In genomic region chr20:17959257-17959627, GRCh38 we compare ENCODE assay signal across 9 cellular contexts. TPM values are rescaled to one million over a fixed set of nuclear protein-coding genes. Genes with fewer than 3 reads are reported as not detected.
DNase-seq lines count a peak whose midpoint lies in the region; ATAC-seq and TF ChIP-seq lines count a peak whose summit lies in the region.
"Had no signal": no experiment of that assay in that cellular context is flagged by ENCODE, and none has a peak within 500 bp of the region (broad histone marks: within the 10 kb centered on the region; RNA-seq: fewer than 3 reads in every experiment).

No MANE protein-coding gene starts in this region.

- no peak for TF ChIP-seq POLR2A in adrenal gland (IDR thresholded peaks at IDR 0.05)

- no peak for DNase-seq in CD4-positive, alpha-beta memory T cell
- DNase-seq in adrenal gland (no peak), HK-2 (ENCODE audit: unreplicated experiment) (no peak), GM19238 (ENCODE audit: insufficient read length, low spot score) (no peak), germinal center (ENCODE audit: low spot score) (no peak)
- DNase-seq in natural killer cell treated with Interleukin-12 subunit alpha and Interleukin-12 subunit beta and Interleukin-15 and Interleukin-18, amount 100 ng/mL, for 72 hours (ENCODE audit: low spot score), result no peak
- DNase-seq: amygdala had no signal

- H3K4me1 ChIP-seq in CD4-positive, alpha-beta memory T cell (ENCODE audit: insufficient read depth, low read length), result peaks cover 90% of the 10 kb centered on the region
- H3K4me1 ChIP-seq in HEK293 (ENCODE audit: control insufficient read depth, insufficient read depth, low read length) (peaks cover 20% of the 10 kb centered on the region), adrenal gland (replicated peaks in 1 of 2) (peaks cover 46 to 68% of the 10 kb centered on the region in 2 donors)

- H3K4me1 Mint-ChIP-seq in CD4-positive, alpha-beta memory T cell, result peaks cover 60 to 89% (median 73%) of the 10 kb centered on the region in 4 donors
- peaks cover 65 to 71% of the 10 kb centered on the region in 2 donors for H3K4me1 Mint-ChIP-seq in natural killer cell treated with Interleukin-12 subunit alpha and Interleukin-12 subunit beta and Interleukin-15 and Interleukin-18, amount 100 ng/mL, for 72 hours (ENCODE audit: low read depth in 2 of 2)

- intact Hi-C loops in CD4-positive, alpha-beta memory T cell (cut with micrococcal nuclease), result loop anchor here (1.0 to 5.0 kb wide), 2 partner anchors 8 to 38 kb away; no protein-coding TSS in a partner anchor
- intact Hi-C loops in adrenal gland (cut with DNase I), result no loop called here

- TF ChIP-seq CTCF in HEK293 (tag by site-specific recombination; IDR thresholded peaks at IDR 0.05) (no peak), adrenal gland (IDR thresholded peaks at IDR 0.05) (no peak)

- H3K27me3 Mint-ChIP-seq in CD4-positive, alpha-beta memory T cell, result no peaks in the 10 kb centered on the region
- no peaks in the 10 kb centered on the region for H3K27me3 Mint-ChIP-seq in natural killer cell treated with Interleukin-12 subunit alpha and Interleukin-12 subunit beta and Interleukin-15 and Interleukin-18, amount 100 ng/mL, for 72 hours

- H3K4me3 Mint-ChIP-seq in CD4-positive, alpha-beta memory T cell, result peak overlapping the region in 7 of 8 donors; percentile 47 to 76 (median 67)
- peak overlapping the region; percentile 79 for H3K4me3 Mint-ChIP-seq in natural killer cell treated with Interleukin-12 subunit alpha and Interleukin-12 subunit beta and Interleukin-15 and Interleukin-18, amount 100 ng/mL, for 72 hours

- CTCF ChIA-PET in CD4-positive, alpha-beta memory T cell (lab: Charles Lee; ENCODE audit: partially characterized antibody), result interaction anchor here (1.0 to 5.3 kb wide), 8 partner anchors 6 to 277 kb away, joined by 3 to 37 read pairs (median 10); partner anchors contain the start of gene RRBP1
- CTCF ChIA-PET in HEK293 (lab: Yijun Ruan, JAX), result interaction anchor here (0.5 to 1.2 kb wide), 5 partner anchors 20 to 1363 kb away, joined by 3 to 6 read pairs (median 3); no protein-coding TSS in a partner anchor

- 72 to 79% (median 76%) methylated on average over 5 of the region's 5 CpGs for WGBS in adrenal gland, 4 donors

- peaks cover 18 to 27% of the 10 kb centered on the region in 2 donors for H3K36me3 Mint-ChIP-seq in CD4-positive, alpha-beta memory T cell
- peaks cover 30% of the 10 kb centered on the region for H3K36me3 Mint-ChIP-seq in natural killer cell treated with Interleukin-12 subunit alpha and Interleukin-12 subunit beta and Interleukin-15 and Interleukin-18, amount 100 ng/mL, for 72 hours

- no peaks in the 10 kb centered on the region for H3K27me3 ChIP-seq in CD4-positive, alpha-beta memory T cell (ENCODE audit: insufficient read depth, low read length)
- no peaks in the 10 kb centered on the region for H3K27me3 ChIP-seq in adrenal gland

- H3K9me3 ChIP-seq in CD4-positive, alpha-beta memory T cell (ENCODE audit: control insufficient read depth in 1 of 2, low read length in 2 of 2), result no peaks in the 10 kb centered on the region
- H3K9me3 ChIP-seq in HEK293 (ENCODE audit: control insufficient read depth, insufficient read depth, low read depth, low read length) (no peaks in the 10 kb centered on the region), adrenal gland (replicated peaks in 1 of 3) (no peaks in the 10 kb centered on the region)

- H3K27ac Mint-ChIP-seq in CD4-positive, alpha-beta memory T cell, result peak overlapping the region; percentile 69 to 99 (median 79)
- peak overlapping the region; percentile 97 to 99 for H3K27ac Mint-ChIP-seq in natural killer cell treated with Interleukin-12 subunit alpha and Interleukin-12 subunit beta and Interleukin-15 and Interleukin-18, amount 100 ng/mL, for 72 hours

- no peak for ATAC-seq in natural killer cell treated with Interleukin-12 subunit alpha and Interleukin-12 subunit beta and Interleukin-15 and Interleukin-18, amount 100 ng/mL, for 72 hours
- ATAC-seq in esophagus mucosa, result no peak

- peak overlapping the region; percentile 33 for H3K27ac ChIP-seq in CD4-positive, alpha-beta memory T cell (ENCODE audit: low read depth, low read length)
- H3K27ac ChIP-seq in HEK293 (ENCODE audit: extremely low read depth, low read depth, low read length) (0 out of 2 replicates have a peak overlapping the region, but pooled peaks have one; percentile 34), adrenal gland (peak overlapping the region; percentile 61 to 87 (median 66))

- peaks cover 21% of the 10 kb centered on the region for H3K36me3 ChIP-seq in CD4-positive, alpha-beta memory T cell (ENCODE audit: insufficient read depth, low read length)
- H3K36me3 ChIP-seq in HEK293 (ENCODE audit: control insufficient read depth in 2 of 2, insufficient read depth in 1 of 2, low read length in 2 of 2), result peaks cover 11 to 77% of the 10 kb centered on the region in 2 experiments; a peak in 2 of 3 replicates
- H3K36me3 ChIP-seq in adrenal gland (replicated peaks in 1 of 2), result peaks cover 0 to 20% of the 10 kb centered on the region in 2 donors

- peaks cover 0 to 2% (median 0%) of the 10 kb centered on the region in 8 donors for H3K9me3 Mint-ChIP-seq in CD4-positive, alpha-beta memory T cell
- H3K9me3 Mint-ChIP-seq in natural killer cell treated with Interleukin-12 subunit alpha and Interleukin-12 subunit beta and Interleukin-15 and Interleukin-18, amount 100 ng/mL, for 72 hours, result no peaks in the 10 kb centered on the region

- peak overlapping the region in 1 of 2 donors; percentile 4 for H3K4me3 ChIP-seq in CD4-positive, alpha-beta memory T cell (ENCODE audit: low read length in 2 of 2)
- H3K4me3 ChIP-seq in HEK293 (ENCODE audit: low read depth, low read length), result no peak overlapping the region
- no peak overlapping the region for H3K4me3 ChIP-seq in adrenal gland

- POLR2A ChIA-PET in CD4-positive, alpha-beta memory T cell (lab: Charles Lee; ENCODE audit: partially characterized antibody), result interaction anchor here (0.8 to 6.8 kb wide), 4 partner anchors 9 to 329 kb away, joined by 3 to 72 read pairs (median 3); partner anchors contain the start of genes MGME1, RRBP1, SNX5 and ZNF133
- POLR2A ChIA-PET in HEK293 (lab: Yijun Ruan, JAX), result interaction anchor here (1.7 kb wide), 1 partner anchor 10 kb away, joined by 14 read pairs; the partner anchor contains the start of genes MGME1 and SNX5

TF ChIP-seq in HEK293, 187 proteins besides CTCF, POLR2A, EP300 and RAD21:
- TF ChIP-seq ZBTB21 (tag by site-specific recombination; IDR thresholded peaks at IDR 0.05) (no peak), MYNN (tag by site-specific recombination; IDR thresholded peaks at IDR 0.05; ENCODE audit: borderline replicate concordance) (no peak), ZNF529 (tag by site-specific recombination; IDR thresholded peaks at IDR 0.05; ENCODE audit: insufficient replicate concordance) (no peak), ZNF335 (tag by site-specific recombination; conservative IDR thresholded peaks at IDR 0.05) (no peak), ZNF530 (tag by site-specific recombination; IDR thresholded peaks at IDR 0.05; ENCODE audit: low read depth) (no peak), PRDM10 (tag by site-specific recombination; IDR thresholded peaks at IDR 0.05) (no peak), ZBTB48 (tag by site-specific recombination; IDR thresholded peaks at IDR 0.05) (no peak), ZNF777 (tag by site-specific recombination; IDR thresholded peaks at IDR 0.05; ENCODE audit: borderline replicate concordance) (no peak)

RNA-seq across cellular contexts. Expression of gene SNX5, which starts 9.4 kb away (rescaled TPM):
- 10 to 100 TPM; 81.5 to 81.6 TPM for total RNA-seq in CD4-positive, alpha-beta memory T cell
- 10 to 100 TPM; 96.3 to 96.5 TPM for polyA plus RNA-seq in CD4-positive, alpha-beta memory T cell
- total RNA-seq in adrenal gland, result 100 to 1,000 TPM; 103 to 201 (median 120) TPM
- polyA plus RNA-seq in adrenal gland, result 100 to 1,000 TPM; 144 to 162 (median 160) TPM
- 100 to 1,000 TPM; 114 to 255 TPM for total RNA-seq in natural killer cell treated with Interleukin-12 subunit alpha and Interleukin-12 subunit beta and Interleukin-15 and Interleukin-18, amount 100 ng/mL, for 72 hours
- total RNA-seq in esophagus mucosa, result 63.0 TPM

RNA-seq across cellular contexts. Expression of gene MGME1, which starts 9.6 kb away (rescaled TPM):
- total RNA-seq in CD4-positive, alpha-beta memory T cell, result 10 to 100 TPM; 15.4 to 16.5 TPM
- polyA plus RNA-seq in CD4-positive, alpha-beta memory T cell, result 10 to 100 TPM in 1 of 2 donors, 1 to 10 TPM in 1; 7.4 to 17.0 TPM
- total RNA-seq in adrenal gland (10 to 100 TPM; 11.0 to 30.0 (median 19.5) TPM), esophagus mucosa (12.8 TPM)
- polyA plus RNA-seq in adrenal gland, result 10 to 100 TPM; 19.1 to 25.9 (median 19.8) TPM
- total RNA-seq in natural killer cell treated with Interleukin-12 subunit alpha and Interleukin-12 subunit beta and Interleukin-15 and Interleukin-18, amount 100 ng/mL, for 72 hours, result 10 to 100 TPM; 20.2 to 30.3 TPM
